Comparison of ENCODE assay signal across 2 cellular contexts in the genomic region with DNA sequence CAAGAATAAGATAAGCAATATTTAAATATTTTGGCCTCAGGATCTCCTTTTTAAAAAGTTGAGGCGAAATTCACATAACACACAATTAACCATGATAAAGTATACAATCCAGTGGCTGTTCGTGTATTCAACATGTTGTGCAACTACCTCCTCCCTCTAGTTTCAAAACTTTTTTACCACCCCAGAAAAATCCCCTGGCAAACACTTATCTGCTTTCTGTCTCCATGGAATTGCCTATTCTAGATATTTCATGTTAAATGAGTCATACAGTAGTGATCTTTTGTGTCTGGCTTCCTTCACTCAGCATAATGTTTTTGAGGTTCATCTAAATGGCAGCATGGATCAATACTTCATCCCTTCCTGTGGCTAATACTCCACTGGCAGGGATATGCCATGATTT.
TF ChIP-seq lines count a peak whose summit lies in the region.

No MANE protein-coding gene starts in this region.

TF ChIP-seq in SK-N-SH, 30 proteins besides CTCF, POLR2A, EP300 and RAD21:
- TF ChIP-seq MEF2A (IDR thresholded peaks at IDR 0.05; ENCODE audit: borderline replicate concordance, low read depth) (no peak), FOSL2 (IDR thresholded peaks at IDR 0.05; ENCODE audit: borderline replicate concordance, low read depth) (no peak), RXRA (IDR thresholded peaks at IDR 0.05; ENCODE audit: borderline replicate concordance, low read depth) (no peak), FOXJ3 (CRISPR knock-in tag; IDR thresholded peaks at IDR 0.05) (no peak), JUND (IDR thresholded peaks at IDR 0.05) (no peak), FOXM1 (IDR thresholded peaks at IDR 0.05; ENCODE audit: low read depth) (no peak)
- TF ChIP-seq, protein P1, sequence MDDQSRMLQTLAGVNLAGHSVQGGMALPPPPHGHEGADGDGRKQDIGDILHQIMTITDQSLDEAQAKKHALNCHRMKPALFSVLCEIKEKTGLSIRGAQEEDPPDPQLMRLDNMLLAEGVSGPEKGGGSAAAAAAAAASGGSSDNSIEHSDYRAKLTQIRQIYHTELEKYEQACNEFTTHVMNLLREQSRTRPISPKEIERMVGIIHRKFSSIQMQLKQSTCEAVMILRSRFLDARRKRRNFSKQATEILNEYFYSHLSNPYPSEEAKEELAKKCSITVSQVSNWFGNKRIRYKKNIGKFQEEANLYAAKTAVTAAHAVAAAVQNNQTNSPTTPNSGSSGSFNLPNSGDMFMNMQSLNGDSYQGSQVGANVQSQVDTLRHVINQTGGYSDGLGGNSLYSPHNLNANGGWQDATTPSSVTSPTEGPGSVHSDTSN (IDR thresholded peaks at IDR 0.05), result no peak
- TF ChIP-seq, protein P2, sequence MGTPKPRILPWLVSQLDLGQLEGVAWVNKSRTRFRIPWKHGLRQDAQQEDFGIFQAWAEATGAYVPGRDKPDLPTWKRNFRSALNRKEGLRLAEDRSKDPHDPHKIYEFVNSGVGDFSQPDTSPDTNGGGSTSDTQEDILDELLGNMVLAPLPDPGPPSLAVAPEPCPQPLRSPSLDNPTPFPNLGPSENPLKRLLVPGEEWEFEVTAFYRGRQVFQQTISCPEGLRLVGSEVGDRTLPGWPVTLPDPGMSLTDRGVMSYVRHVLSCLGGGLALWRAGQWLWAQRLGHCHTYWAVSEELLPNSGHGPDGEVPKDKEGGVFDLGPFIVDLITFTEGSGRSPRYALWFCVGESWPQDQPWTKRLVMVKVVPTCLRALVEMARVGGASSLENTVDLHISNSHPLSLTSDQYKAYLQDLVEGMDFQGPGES (IDR thresholded peaks at IDR 0.05; ENCODE audit: low read depth, low read length), result no peak
TF ChIP-seq in SK-N-SH: peak in this region for 0.

TF ChIP-seq in SK-N-SH treated with all-trans-retinoic acid at 6 μM for 48 hours, 23 proteins besides CTCF, POLR2A, EP300 and RAD21 (continued from another document):
- TF ChIP-seq, protein P3, sequence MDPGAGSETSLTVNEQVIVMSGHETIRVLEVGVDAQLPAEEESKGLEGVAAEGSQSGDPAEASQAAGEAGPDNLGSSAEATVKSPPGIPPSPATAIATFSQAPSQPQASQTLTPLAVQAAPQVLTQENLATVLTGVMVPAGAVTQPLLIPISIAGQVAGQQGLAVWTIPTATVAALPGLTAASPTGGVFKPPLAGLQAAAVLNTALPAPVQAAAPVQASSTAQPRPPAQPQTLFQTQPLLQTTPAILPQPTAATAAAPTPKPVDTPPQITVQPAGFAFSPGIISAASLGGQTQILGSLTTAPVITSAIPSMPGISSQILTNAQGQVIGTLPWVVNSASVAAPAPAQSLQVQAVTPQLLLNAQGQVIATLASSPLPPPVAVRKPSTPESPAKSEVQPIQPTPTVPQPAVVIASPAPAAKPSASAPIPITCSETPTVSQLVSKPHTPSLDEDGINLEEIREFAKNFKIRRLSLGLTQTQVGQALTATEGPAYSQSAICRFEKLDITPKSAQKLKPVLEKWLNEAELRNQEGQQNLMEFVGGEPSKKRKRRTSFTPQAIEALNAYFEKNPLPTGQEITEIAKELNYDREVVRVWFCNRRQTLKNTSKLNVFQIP (CRISPR knock-in tag; IDR thresholded peaks at IDR 0.05; ENCODE audit: borderline replicate concordance, low read depth), result no peak
- TF ChIP-seq BACH2 (CRISPR knock-in tag; IDR thresholded peaks at IDR 0.05; ENCODE audit: borderline replicate concordance) (no peak), RARB (CRISPR knock-in tag; IDR thresholded peaks at IDR 0.05) (no peak), ZFP30 (CRISPR knock-in tag; IDR thresholded peaks at IDR 0.05) (no peak), PPARA (CRISPR knock-in tag; IDR thresholded peaks at IDR 0.05; ENCODE audit: borderline replicate concordance) (no peak), ZNF70 (CRISPR knock-in tag; IDR thresholded peaks at IDR 0.05) (no peak), ZNF565 (CRISPR knock-in tag; conservative IDR thresholded peaks at IDR 0.05; ENCODE audit: low read depth) (no peak), ARNTL (CRISPR knock-in tag; IDR thresholded peaks at IDR 0.05; ENCODE audit: borderline replicate concordance, low read depth) (no peak), SNAI2 (CRISPR knock-in tag; IDR thresholded peaks at IDR 0.05) (no peak), TOX (CRISPR knock-in tag; IDR thresholded peaks at IDR 0.05; ENCODE audit: borderline replicate concordance) (no peak)
- TF ChIP-seq, protein P4, sequence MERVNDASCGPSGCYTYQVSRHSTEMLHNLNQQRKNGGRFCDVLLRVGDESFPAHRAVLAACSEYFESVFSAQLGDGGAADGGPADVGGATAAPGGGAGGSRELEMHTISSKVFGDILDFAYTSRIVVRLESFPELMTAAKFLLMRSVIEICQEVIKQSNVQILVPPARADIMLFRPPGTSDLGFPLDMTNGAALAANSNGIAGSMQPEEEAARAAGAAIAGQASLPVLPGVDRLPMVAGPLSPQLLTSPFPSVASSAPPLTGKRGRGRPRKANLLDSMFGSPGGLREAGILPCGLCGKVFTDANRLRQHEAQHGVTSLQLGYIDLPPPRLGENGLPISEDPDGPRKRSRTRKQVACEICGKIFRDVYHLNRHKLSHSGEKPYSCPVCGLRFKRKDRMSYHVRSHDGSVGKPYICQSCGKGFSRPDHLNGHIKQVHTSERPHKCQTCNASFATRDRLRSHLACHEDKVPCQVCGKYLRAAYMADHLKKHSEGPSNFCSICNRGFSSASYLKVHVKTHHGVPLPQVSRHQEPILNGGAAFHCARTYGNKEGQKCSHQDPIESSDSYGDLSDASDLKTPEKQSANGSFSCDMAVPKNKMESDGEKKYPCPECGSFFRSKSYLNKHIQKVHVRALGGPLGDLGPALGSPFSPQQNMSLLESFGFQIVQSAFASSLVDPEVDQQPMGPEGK (CRISPR knock-in tag; IDR thresholded peaks at IDR 0.05; ENCODE audit: borderline replicate concordance), result no peak
